In the genomic region with DNA sequence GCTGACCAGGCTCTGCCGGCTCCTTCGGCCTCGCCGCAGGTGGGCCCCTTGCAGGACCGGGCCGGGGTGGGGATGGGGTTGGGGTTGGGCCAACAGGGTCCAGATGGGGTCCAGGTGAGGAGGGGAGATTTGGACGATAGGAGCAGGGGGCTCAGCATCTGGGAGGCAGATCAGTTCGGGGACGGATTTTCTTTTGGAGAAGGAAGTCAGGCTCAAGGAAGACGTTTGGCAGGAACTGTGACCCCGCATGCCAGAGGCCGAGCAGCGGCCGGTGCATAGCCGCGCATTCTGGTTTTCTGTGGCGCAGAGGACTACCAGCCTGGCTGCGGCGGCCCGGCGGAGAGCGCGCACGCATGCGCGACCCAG, we compare ENCODE assay signal across 1 cellular context.
TF ChIP-seq lines count a peak whose summit lies in the region.

No MANE protein-coding gene starts in this region.

TF ChIP-seq in HepG2, 621 proteins besides CTCF, POLR2A, EP300 and RAD21 (continued from another document and continues in another):
- TF ChIP-seq, protein P1, sequence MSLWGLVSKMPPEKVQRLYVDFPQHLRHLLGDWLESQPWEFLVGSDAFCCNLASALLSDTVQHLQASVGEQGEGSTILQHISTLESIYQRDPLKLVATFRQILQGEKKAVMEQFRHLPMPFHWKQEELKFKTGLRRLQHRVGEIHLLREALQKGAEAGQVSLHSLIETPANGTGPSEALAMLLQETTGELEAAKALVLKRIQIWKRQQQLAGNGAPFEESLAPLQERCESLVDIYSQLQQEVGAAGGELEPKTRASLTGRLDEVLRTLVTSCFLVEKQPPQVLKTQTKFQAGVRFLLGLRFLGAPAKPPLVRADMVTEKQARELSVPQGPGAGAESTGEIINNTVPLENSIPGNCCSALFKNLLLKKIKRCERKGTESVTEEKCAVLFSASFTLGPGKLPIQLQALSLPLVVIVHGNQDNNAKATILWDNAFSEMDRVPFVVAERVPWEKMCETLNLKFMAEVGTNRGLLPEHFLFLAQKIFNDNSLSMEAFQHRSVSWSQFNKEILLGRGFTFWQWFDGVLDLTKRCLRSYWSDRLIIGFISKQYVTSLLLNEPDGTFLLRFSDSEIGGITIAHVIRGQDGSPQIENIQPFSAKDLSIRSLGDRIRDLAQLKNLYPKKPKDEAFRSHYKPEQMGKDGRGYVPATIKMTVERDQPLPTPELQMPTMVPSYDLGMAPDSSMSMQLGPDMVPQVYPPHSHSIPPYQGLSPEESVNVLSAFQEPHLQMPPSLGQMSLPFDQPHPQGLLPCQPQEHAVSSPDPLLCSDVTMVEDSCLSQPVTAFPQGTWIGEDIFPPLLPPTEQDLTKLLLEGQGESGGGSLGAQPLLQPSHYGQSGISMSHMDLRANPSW (CRISPR knock-in tag; IDR thresholded peaks at IDR 0.05; ENCODE audit: borderline replicate concordance): no peak
- 0 out of 2 replicates have a peak, but pooled peaks have one; percentile 22 for TF ChIP-seq ZNF547 (CRISPR knock-in tag; IDR thresholded peaks at IDR 0.05)
- TF ChIP-seq, protein P2, sequence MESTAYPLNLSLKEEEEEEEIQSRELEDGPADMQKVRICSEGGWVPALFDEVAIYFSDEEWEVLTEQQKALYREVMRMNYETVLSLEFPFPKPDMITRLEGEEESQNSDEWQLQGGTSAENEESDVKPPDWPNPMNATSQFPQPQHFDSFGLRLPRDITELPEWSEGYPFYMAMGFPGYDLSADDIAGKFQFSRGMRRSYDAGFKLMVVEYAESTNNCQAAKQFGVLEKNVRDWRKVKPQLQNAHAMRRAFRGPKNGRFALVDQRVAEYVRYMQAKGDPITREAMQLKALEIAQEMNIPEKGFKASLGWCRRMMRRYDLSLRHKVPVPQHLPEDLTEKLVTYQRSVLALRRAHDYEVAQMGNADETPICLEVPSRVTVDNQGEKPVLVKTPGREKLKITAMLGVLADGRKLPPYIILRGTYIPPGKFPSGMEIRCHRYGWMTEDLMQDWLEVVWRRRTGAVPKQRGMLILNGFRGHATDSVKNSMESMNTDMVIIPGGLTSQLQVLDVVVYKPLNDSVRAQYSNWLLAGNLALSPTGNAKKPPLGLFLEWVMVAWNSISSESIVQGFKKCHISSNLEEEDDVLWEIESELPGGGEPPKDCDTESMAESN (CRISPR knock-in tag; conservative IDR thresholded peaks at IDR 0.05): no peak
- no peak for TF ChIP-seq MIER3 (CRISPR knock-in tag; IDR thresholded peaks at IDR 0.05; ENCODE audit: borderline replicate concordance)
- TF ChIP-seq ZFYVE20 (CRISPR knock-in tag; IDR thresholded peaks at IDR 0.05; ENCODE audit: borderline replicate concordance, low read depth): no peak
- TF ChIP-seq THYN1 (CRISPR knock-in tag; IDR thresholded peaks at IDR 0.05; ENCODE audit: borderline replicate concordance, low read depth): no peak
- no peak for TF ChIP-seq ZNF720 (CRISPR knock-in tag; IDR thresholded peaks at IDR 0.05)
- TF ChIP-seq, protein P3, sequence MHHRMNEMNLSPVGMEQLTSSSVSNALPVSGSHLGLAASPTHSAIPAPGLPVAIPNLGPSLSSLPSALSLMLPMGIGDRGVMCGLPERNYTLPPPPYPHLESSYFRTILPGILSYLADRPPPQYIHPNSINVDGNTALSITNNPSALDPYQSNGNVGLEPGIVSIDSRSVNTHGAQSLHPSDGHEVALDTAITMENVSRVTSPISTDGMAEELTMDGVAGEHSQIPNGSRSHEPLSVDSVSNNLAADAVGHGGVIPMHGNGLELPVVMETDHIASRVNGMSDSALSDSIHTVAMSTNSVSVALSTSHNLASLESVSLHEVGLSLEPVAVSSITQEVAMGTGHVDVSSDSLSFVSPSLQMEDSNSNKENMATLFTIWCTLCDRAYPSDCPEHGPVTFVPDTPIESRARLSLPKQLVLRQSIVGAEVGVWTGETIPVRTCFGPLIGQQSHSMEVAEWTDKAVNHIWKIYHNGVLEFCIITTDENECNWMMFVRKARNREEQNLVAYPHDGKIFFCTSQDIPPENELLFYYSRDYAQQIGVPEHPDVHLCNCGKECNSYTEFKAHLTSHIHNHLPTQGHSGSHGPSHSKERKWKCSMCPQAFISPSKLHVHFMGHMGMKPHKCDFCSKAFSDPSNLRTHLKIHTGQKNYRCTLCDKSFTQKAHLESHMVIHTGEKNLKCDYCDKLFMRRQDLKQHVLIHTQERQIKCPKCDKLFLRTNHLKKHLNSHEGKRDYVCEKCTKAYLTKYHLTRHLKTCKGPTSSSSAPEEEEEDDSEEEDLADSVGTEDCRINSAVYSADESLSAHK (CRISPR knock-in tag; IDR thresholded peaks at IDR 0.05; ENCODE audit: borderline replicate concordance): no peak; the same call in 1 of the 2 replicates
- TF ChIP-seq JARID2 (CRISPR knock-in tag; IDR thresholded peaks at IDR 0.05; ENCODE audit: insufficient replicate concordance): no peak
- TF ChIP-seq ZNF333 (CRISPR knock-in tag; IDR thresholded peaks at IDR 0.05; ENCODE audit: borderline replicate concordance): no peak
- TF ChIP-seq, protein P4, sequence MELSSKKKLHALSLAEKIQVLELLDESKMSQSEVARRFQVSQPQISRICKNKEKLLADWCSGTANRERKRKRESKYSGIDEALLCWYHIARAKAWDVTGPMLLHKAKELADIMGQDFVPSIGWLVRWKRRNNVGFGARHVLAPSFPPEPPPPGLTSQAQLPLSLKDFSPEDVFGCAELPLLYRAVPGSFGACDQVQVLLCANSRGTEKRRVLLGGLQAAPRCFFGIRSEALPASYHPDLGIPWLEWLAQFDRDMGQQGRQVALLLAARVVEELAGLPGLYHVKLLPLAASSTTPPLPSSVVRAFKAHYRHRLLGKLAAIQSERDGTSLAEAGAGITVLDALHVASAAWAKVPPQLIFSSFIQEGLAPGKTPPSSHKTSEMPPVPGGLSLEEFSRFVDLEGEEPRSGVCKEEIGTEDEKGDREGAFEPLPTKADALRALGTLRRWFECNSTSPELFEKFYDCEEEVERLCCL (CRISPR knock-in tag; IDR thresholded peaks at IDR 0.05; ENCODE audit: borderline replicate concordance): no peak
- no peak; the same call in 1 of the 2 replicates for TF ChIP-seq ZNF780A (CRISPR knock-in tag; IDR thresholded peaks at IDR 0.05)
- no peak for TF ChIP-seq SYNCRIP (IDR thresholded peaks at IDR 0.05; ENCODE audit: insufficient read depth, low read depth, low read length)
- no peak for TF ChIP-seq SP5 (CRISPR knock-in tag; IDR thresholded peaks at IDR 0.05; ENCODE audit: borderline replicate concordance, low read depth)
- no peak for TF ChIP-seq RXRB (CRISPR knock-in tag; IDR thresholded peaks at IDR 0.05; ENCODE audit: borderline replicate concordance)
- peak; percentile 89 for TF ChIP-seq ZFAT (CRISPR knock-in tag; conservative IDR thresholded peaks at IDR 0.05)
- no peak for TF ChIP-seq SAP130 (CRISPR knock-in tag; IDR thresholded peaks at IDR 0.05; ENCODE audit: low read depth)
- TF ChIP-seq, protein P5, sequence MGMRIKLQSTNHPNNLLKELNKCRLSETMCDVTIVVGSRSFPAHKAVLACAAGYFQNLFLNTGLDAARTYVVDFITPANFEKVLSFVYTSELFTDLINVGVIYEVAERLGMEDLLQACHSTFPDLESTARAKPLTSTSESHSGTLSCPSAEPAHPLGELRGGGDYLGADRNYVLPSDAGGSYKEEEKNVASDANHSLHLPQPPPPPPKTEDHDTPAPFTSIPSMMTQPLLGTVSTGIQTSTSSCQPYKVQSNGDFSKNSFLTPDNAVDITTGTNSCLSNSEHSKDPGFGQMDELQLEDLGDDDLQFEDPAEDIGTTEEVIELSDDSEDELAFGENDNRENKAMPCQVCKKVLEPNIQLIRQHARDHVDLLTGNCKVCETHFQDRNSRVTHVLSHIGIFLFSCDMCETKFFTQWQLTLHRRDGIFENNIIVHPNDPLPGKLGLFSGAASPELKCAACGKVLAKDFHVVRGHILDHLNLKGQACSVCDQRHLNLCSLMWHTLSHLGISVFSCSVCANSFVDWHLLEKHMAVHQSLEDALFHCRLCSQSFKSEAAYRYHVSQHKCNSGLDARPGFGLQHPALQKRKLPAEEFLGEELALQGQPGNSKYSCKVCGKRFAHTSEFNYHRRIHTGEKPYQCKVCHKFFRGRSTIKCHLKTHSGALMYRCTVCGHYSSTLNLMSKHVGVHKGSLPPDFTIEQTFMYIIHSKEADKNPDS (CRISPR knock-in tag; IDR thresholded peaks at IDR 0.05): no peak
- TF ChIP-seq PLRG1 (conservative IDR thresholded peaks at IDR 0.05): no peak
- TF ChIP-seq NFATC3 (CRISPR knock-in tag; IDR thresholded peaks at IDR 0.05): no peak
- TF ChIP-seq ZBTB7A (CRISPR knock-in tag; IDR thresholded peaks at IDR 0.05): no peak
- no peak for TF ChIP-seq SOX13 (IDR thresholded peaks at IDR 0.05)
- no peak for TF ChIP-seq SOX13 (CRISPR knock-in tag; conservative IDR thresholded peaks at IDR 0.05 in 1 of 2, IDR thresholded peaks at IDR 0.05 in 1 of 2)
- TF ChIP-seq, protein P6, sequence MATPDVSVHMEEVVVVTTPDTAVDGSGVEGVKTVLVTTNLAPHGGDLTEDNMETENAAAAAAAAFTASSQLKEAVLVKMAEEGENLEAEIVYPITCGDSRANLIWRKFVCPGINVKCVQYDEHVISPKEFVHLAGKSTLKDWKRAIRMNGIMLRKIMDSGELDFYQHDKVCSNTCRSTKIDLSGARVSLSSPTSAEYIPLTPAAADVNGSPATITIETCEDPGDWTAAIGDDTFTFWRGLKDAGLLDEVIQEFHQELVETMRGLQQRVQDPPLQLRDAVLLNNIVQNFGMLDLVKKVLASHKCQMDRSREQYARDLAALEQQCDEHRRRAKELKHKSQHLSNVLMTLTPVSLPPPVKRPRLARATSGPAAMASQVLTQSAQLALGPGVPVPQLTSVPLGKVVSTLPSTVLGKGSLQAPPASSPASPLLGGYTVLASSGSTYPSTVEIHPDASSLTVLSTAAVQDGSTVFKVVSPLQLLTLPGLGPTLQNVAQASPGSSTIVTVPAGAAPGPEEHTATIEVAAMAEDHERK (CRISPR knock-in tag; IDR thresholded peaks at IDR 0.05; ENCODE audit: low read depth): no peak
- TF ChIP-seq ZNF430 (CRISPR knock-in tag; IDR thresholded peaks at IDR 0.05): no peak
- TF ChIP-seq PHB2 (IDR thresholded peaks at IDR 0.05; ENCODE audit: partially characterized antibody): no peak
- no peak for TF ChIP-seq HOXA9 (CRISPR knock-in tag; IDR thresholded peaks at IDR 0.05; ENCODE audit: borderline replicate concordance)
- no peak for TF ChIP-seq POLR2AphosphoS2 (IDR thresholded peaks at IDR 0.05; ENCODE audit: low read depth, low read length)
- TF ChIP-seq, protein P7, sequence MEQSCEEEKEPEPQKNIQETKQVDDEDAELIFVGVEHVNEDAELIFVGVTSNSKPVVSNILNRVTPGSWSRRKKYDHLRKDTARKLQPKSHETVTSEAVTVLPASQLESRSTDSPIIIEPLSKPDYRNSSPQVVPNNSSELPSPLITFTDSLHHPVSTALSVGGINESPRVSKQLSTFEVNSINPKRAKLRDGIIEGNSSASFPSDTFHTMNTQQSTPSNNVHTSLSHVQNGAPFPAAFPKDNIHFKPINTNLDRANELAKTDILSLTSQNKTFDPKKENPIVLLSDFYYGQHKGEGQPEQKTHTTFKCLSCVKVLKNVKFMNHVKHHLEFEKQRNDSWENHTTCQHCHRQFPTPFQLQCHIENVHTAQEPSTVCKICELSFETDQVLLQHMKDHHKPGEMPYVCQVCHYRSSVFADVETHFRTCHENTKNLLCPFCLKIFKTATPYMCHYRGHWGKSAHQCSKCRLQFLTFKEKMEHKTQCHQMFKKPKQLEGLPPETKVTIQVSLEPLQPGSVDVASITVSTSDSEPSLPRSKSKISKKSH (CRISPR knock-in tag; IDR thresholded peaks at IDR 0.05; ENCODE audit: borderline replicate concordance): no peak
- TF ChIP-seq, protein P8, sequence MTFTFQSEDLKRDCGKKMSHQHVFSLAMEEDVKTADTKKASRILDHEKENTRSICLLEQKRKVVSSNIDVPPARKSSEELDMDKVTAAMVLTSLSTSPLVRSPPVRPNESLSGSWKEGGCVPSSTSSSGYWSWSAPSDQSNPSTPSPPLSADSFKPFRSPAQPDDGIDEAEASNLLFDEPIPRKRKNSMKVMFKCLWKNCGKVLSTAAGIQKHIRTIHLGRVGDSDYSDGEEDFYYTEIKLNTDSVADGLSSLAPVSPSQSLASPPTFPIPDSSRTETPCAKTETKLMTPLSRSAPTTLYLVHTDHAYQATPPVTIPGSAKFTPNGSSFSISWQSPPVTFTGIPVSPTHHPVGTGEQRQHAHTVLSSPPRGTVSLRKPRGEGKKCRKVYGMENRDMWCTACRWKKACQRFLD (CRISPR knock-in tag; IDR thresholded peaks at IDR 0.05; ENCODE audit: borderline replicate concordance): no peak
- TF ChIP-seq ZMAT3 (CRISPR knock-in tag; conservative IDR thresholded peaks at IDR 0.05): no peak
- TF ChIP-seq RBFOX2 (IDR thresholded peaks at IDR 0.05; ENCODE audit: low read depth, low read length): no peak
- TF ChIP-seq SRSF9 (IDR thresholded peaks at IDR 0.05; ENCODE audit: borderline replicate concordance, insufficient read depth, low read depth, low read length, poor library complexity, severe bottlenecking): no peak
- TF ChIP-seq, protein P9, sequence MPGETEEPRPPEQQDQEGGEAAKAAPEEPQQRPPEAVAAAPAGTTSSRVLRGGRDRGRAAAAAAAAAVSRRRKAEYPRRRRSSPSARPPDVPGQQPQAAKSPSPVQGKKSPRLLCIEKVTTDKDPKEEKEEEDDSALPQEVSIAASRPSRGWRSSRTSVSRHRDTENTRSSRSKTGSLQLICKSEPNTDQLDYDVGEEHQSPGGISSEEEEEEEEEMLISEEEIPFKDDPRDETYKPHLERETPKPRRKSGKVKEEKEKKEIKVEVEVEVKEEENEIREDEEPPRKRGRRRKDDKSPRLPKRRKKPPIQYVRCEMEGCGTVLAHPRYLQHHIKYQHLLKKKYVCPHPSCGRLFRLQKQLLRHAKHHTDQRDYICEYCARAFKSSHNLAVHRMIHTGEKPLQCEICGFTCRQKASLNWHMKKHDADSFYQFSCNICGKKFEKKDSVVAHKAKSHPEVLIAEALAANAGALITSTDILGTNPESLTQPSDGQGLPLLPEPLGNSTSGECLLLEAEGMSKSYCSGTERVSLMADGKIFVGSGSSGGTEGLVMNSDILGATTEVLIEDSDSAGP (CRISPR knock-in tag; IDR thresholded peaks at IDR 0.05; ENCODE audit: borderline replicate concordance): no peak
- TF ChIP-seq NFE2L1 (CRISPR knock-in tag; IDR thresholded peaks at IDR 0.05; ENCODE audit: borderline replicate concordance): no peak
- TF ChIP-seq SRF (IDR thresholded peaks at IDR 0.05; ENCODE audit: low read depth, low read length): no peak
- TF ChIP-seq ZSCAN9 (CRISPR knock-in tag; IDR thresholded peaks at IDR 0.05; ENCODE audit: borderline replicate concordance): no peak
- TF ChIP-seq, protein P10, sequence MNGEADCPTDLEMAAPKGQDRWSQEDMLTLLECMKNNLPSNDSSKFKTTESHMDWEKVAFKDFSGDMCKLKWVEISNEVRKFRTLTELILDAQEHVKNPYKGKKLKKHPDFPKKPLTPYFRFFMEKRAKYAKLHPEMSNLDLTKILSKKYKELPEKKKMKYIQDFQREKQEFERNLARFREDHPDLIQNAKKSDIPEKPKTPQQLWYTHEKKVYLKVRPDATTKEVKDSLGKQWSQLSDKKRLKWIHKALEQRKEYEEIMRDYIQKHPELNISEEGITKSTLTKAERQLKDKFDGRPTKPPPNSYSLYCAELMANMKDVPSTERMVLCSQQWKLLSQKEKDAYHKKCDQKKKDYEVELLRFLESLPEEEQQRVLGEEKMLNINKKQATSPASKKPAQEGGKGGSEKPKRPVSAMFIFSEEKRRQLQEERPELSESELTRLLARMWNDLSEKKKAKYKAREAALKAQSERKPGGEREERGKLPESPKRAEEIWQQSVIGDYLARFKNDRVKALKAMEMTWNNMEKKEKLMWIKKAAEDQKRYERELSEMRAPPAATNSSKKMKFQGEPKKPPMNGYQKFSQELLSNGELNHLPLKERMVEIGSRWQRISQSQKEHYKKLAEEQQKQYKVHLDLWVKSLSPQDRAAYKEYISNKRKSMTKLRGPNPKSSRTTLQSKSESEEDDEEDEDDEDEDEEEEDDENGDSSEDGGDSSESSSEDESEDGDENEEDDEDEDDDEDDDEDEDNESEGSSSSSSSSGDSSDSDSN (CRISPR knock-in tag; IDR thresholded peaks at IDR 0.05): no peak
- TF ChIP-seq HMG20A (CRISPR knock-in tag; IDR thresholded peaks at IDR 0.05; ENCODE audit: borderline replicate concordance): no peak
